17 cellular contexts compared by ENCODE assay signal in genomic region chr20:38212806-38213606, GRCh38. TPM values are rescaled to one million over a fixed set of nuclear protein-coding genes. Genes with fewer than 3 reads are reported as not detected.
DNase-seq lines count a peak whose midpoint lies in the region; ATAC-seq and TF ChIP-seq lines count a peak whose summit lies in the region.
"Had no signal": no experiment of that assay in that cellular context is flagged by ENCODE, and none has a peak within 500 bp of the region (broad histone marks: within the 10 kb centered on the region; RNA-seq: fewer than 3 reads in every experiment).

No MANE protein-coding gene starts in this region.

- peak overlapping the region in 1 of 2 experiments; percentile 19 for H3K14ac ChIP-seq in mesenchymal stem cell (ENCODE audit: low read length in 2 of 2)

- H2AK5ac ChIP-seq in mesenchymal stem cell (ENCODE audit: low read length, severe bottlenecking): no peak overlapping the region

- intact Hi-C loops in heart right ventricle (cut with DNase I) (loop anchor here in 2 of 10 donors (10.0 kb wide), 2 partner anchors 308 to 648 kb away; partner anchors contain the start of gene VSTM2L (in 1 of the 2)), upper lobe of right lung (cut with DNase I) (no loop called here), mammary epithelial cell (cut with micrococcal nuclease) (no loop called here)

- BruUV-seq in mammary epithelial cell (replicated peaks; lab: Mats Ljungman, UMichigan): no TSS peak

- H3K23ac ChIP-seq in mesenchymal stem cell (ENCODE audit: low read length in 2 of 2): no peak overlapping the region

- WGBS in heart right ventricle, 2 donors: 69 to 75% methylated on average over 18 of the region's 18 CpGs
- 90% methylated on average over 18 of the region's 18 CpGs for WGBS in mesenchymal stem cell
- WGBS in mammary epithelial cell (ENCODE audit: low coverage, missing lambda C conversion rate): 81% methylated on average over 15 of the region's 18 CpGs

- CTCF ChIA-PET in mammary epithelial cell (lab: Charles Lee; ENCODE audit: low non-redundant PET): no interaction called here

- in situ Hi-C loops in mammary epithelial cell (cut with MboI; ENCODE audit: low sequenced_read_pairs in 2 of 2): loop anchor here (10.0 to 25.0 kb wide), 2 partner anchors 138 to 651 kb away; no protein-coding TSS in a partner anchor

- DNase-seq in MG63 (peak; percentile 93), heart right ventricle (peak in 1 of 2 donors; percentile 52), mesenchymal stem cell (no peak), upper lobe of right lung (peak; percentile 60), HUDEP-2 (lab: John Stamatoyannopoulos, UW; ENCODE audit: unreplicated experiment in 76 of 76) (no peak), mammary epithelial cell (no peak)
- DNase-seq: Calu3; CD4-positive, CD25-positive, alpha-beta regulatory T cell; NCI-H1417; NCI-H1930; NCI-H2171 treated with DMSO at 0.1 percent for 48 hours; NCI-H510A; NCI-H82 had no signal

- peaks cover 4 to 47% (median 19%) of the 10 kb centered on the region in 9 donors for H3K4me1 ChIP-seq in heart right ventricle
- H3K4me1 ChIP-seq in mesenchymal stem cell (ENCODE audit: control insufficient read depth, insufficient read depth, low read depth, low read length): peaks cover 12% of the 10 kb centered on the region
- no peaks in the 10 kb centered on the region for H3K4me1 ChIP-seq in upper lobe of right lung
- H3K4me1 ChIP-seq in mammary epithelial cell (ENCODE audit: insufficient read depth, low read length): peaks cover 29% of the 10 kb centered on the region

- H3K27me3 ChIP-seq in MG63 (no peaks in the 10 kb centered on the region), heart right ventricle (no peaks in the 10 kb centered on the region), mesenchymal stem cell (ENCODE audit: control insufficient read depth in 1 of 2, insufficient read depth in 1 of 2, low read length in 2 of 2) (peaks cover 0 to 2% of the 10 kb centered on the region in 2 experiments), upper lobe of right lung (no peaks in the 10 kb centered on the region), mammary epithelial cell (ENCODE audit: insufficient read depth, low read length) (no peaks in the 10 kb centered on the region)

- no peaks in the 10 kb centered on the region for H3K9me3 ChIP-seq in MG63
- no peaks in the 10 kb centered on the region for H3K9me3 ChIP-seq in heart right ventricle
- H3K9me3 ChIP-seq in mesenchymal stem cell (ENCODE audit: control insufficient read depth, low read length): no peaks in the 10 kb centered on the region
- no peaks in the 10 kb centered on the region for H3K9me3 ChIP-seq in upper lobe of right lung
- no peaks in the 10 kb centered on the region for H3K9me3 ChIP-seq in mammary epithelial cell (replicated peaks; ENCODE audit: insufficient read depth, low read length)

- no peak overlapping the region for H4K8ac ChIP-seq in mesenchymal stem cell (ENCODE audit: low read length)

- H3K27ac ChIP-seq in heart right ventricle: peak overlapping the region in 6 of 10 donors; percentile 19 to 68 (median 44)
- H3K27ac ChIP-seq in mesenchymal stem cell (ENCODE audit: low read length, poor library complexity, severe bottlenecking): no peak overlapping the region
- no peak overlapping the region for H3K27ac ChIP-seq in upper lobe of right lung
- no peak overlapping the region for H3K27ac ChIP-seq in mammary epithelial cell (ENCODE audit: insufficient read depth, low read depth, low read length)

- peak in 6 of 8 donors; percentile 6 to 26 (median 11) for ATAC-seq in heart right ventricle
- ATAC-seq in upper lobe of right lung: no peak
- ATAC-seq in GM18861 (IDR thresholded peaks at IDR 0.05; ENCODE audit: unreplicated experiment): no peak
- ATAC-seq: GM12878 had no signal

- TF ChIP-seq CTCF in heart right ventricle (IDR thresholded peaks at IDR 0.05): no peak
- TF ChIP-seq CTCF in upper lobe of right lung (IDR thresholded peaks at IDR 0.05): no peak
- TF ChIP-seq CTCF in mammary epithelial cell (conservative IDR thresholded peaks at IDR 0.05 in 1 of 2, IDR thresholded peaks at IDR 0.05 in 1 of 2; ENCODE audit: extremely low read depth in 1 of 2, insufficient read depth in 1 of 2, low read depth in 1 of 2, low read length in 2 of 2): no peak

- H3K4me2 ChIP-seq in mesenchymal stem cell (ENCODE audit: low read length, poor library complexity, severe bottlenecking) (no peak overlapping the region), mammary epithelial cell (ENCODE audit: insufficient read depth, low read depth, low read length) (no peak overlapping the region)

- peak overlapping the region in 1 of 2 experiments; percentile 13 for H2BK12ac ChIP-seq in mesenchymal stem cell (ENCODE audit: low read length in 2 of 2)

- H3K79me2 ChIP-seq in mammary epithelial cell (ENCODE audit: insufficient read depth, low read length): no peaks in the 10 kb centered on the region

- no peak overlapping the region for H3K9ac ChIP-seq in mesenchymal stem cell (ENCODE audit: low read length)
- no peak overlapping the region for H3K9ac ChIP-seq in mammary epithelial cell (ENCODE audit: insufficient read depth, low read length)

- no peak overlapping the region for H3K4ac ChIP-seq in mesenchymal stem cell (ENCODE audit: low read depth in 1 of 2, low read length in 2 of 2)

- no peak overlapping the region for H2BK120ac ChIP-seq in mesenchymal stem cell (ENCODE audit: low read depth, low read length)

- H4K91ac ChIP-seq in mesenchymal stem cell (ENCODE audit: low read length): peak overlapping the region; percentile 35

- H3K36me3 ChIP-seq in MG63 (no peaks in the 10 kb centered on the region), heart right ventricle (no peaks in the 10 kb centered on the region), mesenchymal stem cell (ENCODE audit: control insufficient read depth in 1 of 2, insufficient read depth in 2 of 2, low read depth in 1 of 2, low read length in 2 of 2) (no peaks in the 10 kb centered on the region), upper lobe of right lung (no peaks in the 10 kb centered on the region), mammary epithelial cell (ENCODE audit: insufficient read depth, low read length) (no peaks in the 10 kb centered on the region)

- dilution Hi-C loops in mammary epithelial cell (cut with HindIII; ENCODE audit: low sequenced_read_pairs): no loop called here

- peak overlapping the region in 1 of 2 experiments; percentile 17 for H3K18ac ChIP-seq in mesenchymal stem cell (ENCODE audit: low read depth in 1 of 2, low read length in 2 of 2)

- H2BK5ac ChIP-seq in mesenchymal stem cell (ENCODE audit: low read depth, low read length, poor library complexity, severe bottlenecking): no peak overlapping the region

- H3K4me3 ChIP-seq in MG63 (no peak overlapping the region), heart right ventricle (no peak overlapping the region), mesenchymal stem cell (ENCODE audit: insufficient read depth in 1 of 2, low read depth in 1 of 2, low read length in 2 of 2) (no peak overlapping the region), upper lobe of right lung (no peak overlapping the region), mammary epithelial cell (replicated peaks in 1 of 3; ENCODE audit: insufficient read depth in 1 of 3, low read depth in 2 of 3, low read length in 3 of 3) (no peak overlapping the region)
- H3K4me3 ChIP-seq: GM12878 had no signal

- no peaks in the 10 kb centered on the region for H4K20me1 ChIP-seq in mammary epithelial cell (ENCODE audit: insufficient read depth, low read length)

- no peak overlapping the region for H2AFZ ChIP-seq in mesenchymal stem cell (ENCODE audit: low read depth, low read length)
- H2AFZ ChIP-seq in mammary epithelial cell (ENCODE audit: low read depth, low read length): no peak overlapping the region

- no peaks in the 10 kb centered on the region for H3K79me1 ChIP-seq in mesenchymal stem cell (replicated peaks; ENCODE audit: low read length, poor library complexity, severe bottlenecking)

- peak overlapping the region; percentile 15 for H2BK15ac ChIP-seq in mesenchymal stem cell (ENCODE audit: low read depth, poor library complexity, severe bottlenecking)

RNA-seq across cellular contexts. Expression of gene KIAA1755, which starts 47.5 kb away (rescaled TPM):
- 1.2 and 1.5 TPM in 2 replicates for total RNA-seq in MG63 (2014; rRNA removed; shearing (Covaris generic); ENCODE audit: low replicate concordance)
- 1 to 10 TPM; 2.7 to 7.7 (median 5.2) TPM for total RNA-seq in heart right ventricle
- polyA plus RNA-seq in heart right ventricle: 1 to 10 TPM; 2.9 to 6.2 TPM
- 0.50 TPM for polyA plus RNA-seq in mesenchymal stem cell (2013, experiment 1 of 2)
- polyA plus RNA-seq in mesenchymal stem cell (2013, experiment 2 of 2): 0.40 TPM
- total RNA-seq in upper lobe of right lung: 2.3 TPM
- under 1 TPM; 0.40 to 0.83 TPM for total RNA-seq in mammary epithelial cell
- 0.41 TPM for polyA plus RNA-seq in mammary epithelial cell
- polyA minus RNA-seq in mammary epithelial cell: 2.3 TPM
- total RNA-seq: A673; Calu3; CD4-positive, CD25-positive, alpha-beta regulatory T cell; G401; GM12878 had no signal
- polyA plus RNA-seq: CD4-positive, CD25-positive, alpha-beta regulatory T cell; GM12878 had no signal

RNA-seq across cellular contexts. Expression of gene TGM2, which starts 47.9 kb away (rescaled TPM):
- 82.5 and 111 TPM in 2 replicates for total RNA-seq in MG63 (2014; rRNA removed; shearing (Covaris generic); ENCODE audit: low replicate concordance)
- total RNA-seq in heart right ventricle (100 to 1,000 TPM; 279 to 993 (median 472) TPM), upper lobe of right lung (562 TPM), mammary epithelial cell (100 to 1,000 TPM in 1 of 2 donors, 10 to 100 TPM in 1; 53.4 to 252 TPM)
- polyA plus RNA-seq in heart right ventricle (100 to 1,000 TPM; 146 to 475 TPM), mammary epithelial cell (98.1 TPM)
- polyA plus RNA-seq in mesenchymal stem cell (2013, experiment 1 of 2): 537 TPM
- 530 TPM for polyA plus RNA-seq in mesenchymal stem cell (2013, experiment 2 of 2)
- polyA minus RNA-seq in mammary epithelial cell: 98.9 TPM
- total RNA-seq: CD4-positive, CD25-positive, alpha-beta regulatory T cell had no signal

Comparison
In these comparisons a context has a peak if more than half of its experiments do, and no peak if none do; other contexts are left out.
1. DNase-seq: peak in MG63 (single experiment) and upper lobe of right lung (single experiment); none in mesenchymal stem cell (single experiment), HUDEP-2 (0 of 76) and mammary epithelial cell (single experiment).
2. ATAC-seq: peak in heart right ventricle (6 of 8); none in upper lobe of right lung (single experiment) and GM18861 (single experiment).
3. H3K27ac ChIP-seq: peak in heart right ventricle (6 of 10); none in mesenchymal stem cell (single experiment), upper lobe of right lung (single experiment) and mammary epithelial cell (single experiment).